1 cellular context compared by ENCODE assay signal in genomic region chr10:46001187-46001756, GRCh38.
TF ChIP-seq lines count a peak whose summit lies in the region.

No MANE protein-coding gene starts in this region.

TF ChIP-seq in GM23338, 12 proteins besides CTCF, POLR2A, EP300 and RAD21:
- TF ChIP-seq, protein P1, sequence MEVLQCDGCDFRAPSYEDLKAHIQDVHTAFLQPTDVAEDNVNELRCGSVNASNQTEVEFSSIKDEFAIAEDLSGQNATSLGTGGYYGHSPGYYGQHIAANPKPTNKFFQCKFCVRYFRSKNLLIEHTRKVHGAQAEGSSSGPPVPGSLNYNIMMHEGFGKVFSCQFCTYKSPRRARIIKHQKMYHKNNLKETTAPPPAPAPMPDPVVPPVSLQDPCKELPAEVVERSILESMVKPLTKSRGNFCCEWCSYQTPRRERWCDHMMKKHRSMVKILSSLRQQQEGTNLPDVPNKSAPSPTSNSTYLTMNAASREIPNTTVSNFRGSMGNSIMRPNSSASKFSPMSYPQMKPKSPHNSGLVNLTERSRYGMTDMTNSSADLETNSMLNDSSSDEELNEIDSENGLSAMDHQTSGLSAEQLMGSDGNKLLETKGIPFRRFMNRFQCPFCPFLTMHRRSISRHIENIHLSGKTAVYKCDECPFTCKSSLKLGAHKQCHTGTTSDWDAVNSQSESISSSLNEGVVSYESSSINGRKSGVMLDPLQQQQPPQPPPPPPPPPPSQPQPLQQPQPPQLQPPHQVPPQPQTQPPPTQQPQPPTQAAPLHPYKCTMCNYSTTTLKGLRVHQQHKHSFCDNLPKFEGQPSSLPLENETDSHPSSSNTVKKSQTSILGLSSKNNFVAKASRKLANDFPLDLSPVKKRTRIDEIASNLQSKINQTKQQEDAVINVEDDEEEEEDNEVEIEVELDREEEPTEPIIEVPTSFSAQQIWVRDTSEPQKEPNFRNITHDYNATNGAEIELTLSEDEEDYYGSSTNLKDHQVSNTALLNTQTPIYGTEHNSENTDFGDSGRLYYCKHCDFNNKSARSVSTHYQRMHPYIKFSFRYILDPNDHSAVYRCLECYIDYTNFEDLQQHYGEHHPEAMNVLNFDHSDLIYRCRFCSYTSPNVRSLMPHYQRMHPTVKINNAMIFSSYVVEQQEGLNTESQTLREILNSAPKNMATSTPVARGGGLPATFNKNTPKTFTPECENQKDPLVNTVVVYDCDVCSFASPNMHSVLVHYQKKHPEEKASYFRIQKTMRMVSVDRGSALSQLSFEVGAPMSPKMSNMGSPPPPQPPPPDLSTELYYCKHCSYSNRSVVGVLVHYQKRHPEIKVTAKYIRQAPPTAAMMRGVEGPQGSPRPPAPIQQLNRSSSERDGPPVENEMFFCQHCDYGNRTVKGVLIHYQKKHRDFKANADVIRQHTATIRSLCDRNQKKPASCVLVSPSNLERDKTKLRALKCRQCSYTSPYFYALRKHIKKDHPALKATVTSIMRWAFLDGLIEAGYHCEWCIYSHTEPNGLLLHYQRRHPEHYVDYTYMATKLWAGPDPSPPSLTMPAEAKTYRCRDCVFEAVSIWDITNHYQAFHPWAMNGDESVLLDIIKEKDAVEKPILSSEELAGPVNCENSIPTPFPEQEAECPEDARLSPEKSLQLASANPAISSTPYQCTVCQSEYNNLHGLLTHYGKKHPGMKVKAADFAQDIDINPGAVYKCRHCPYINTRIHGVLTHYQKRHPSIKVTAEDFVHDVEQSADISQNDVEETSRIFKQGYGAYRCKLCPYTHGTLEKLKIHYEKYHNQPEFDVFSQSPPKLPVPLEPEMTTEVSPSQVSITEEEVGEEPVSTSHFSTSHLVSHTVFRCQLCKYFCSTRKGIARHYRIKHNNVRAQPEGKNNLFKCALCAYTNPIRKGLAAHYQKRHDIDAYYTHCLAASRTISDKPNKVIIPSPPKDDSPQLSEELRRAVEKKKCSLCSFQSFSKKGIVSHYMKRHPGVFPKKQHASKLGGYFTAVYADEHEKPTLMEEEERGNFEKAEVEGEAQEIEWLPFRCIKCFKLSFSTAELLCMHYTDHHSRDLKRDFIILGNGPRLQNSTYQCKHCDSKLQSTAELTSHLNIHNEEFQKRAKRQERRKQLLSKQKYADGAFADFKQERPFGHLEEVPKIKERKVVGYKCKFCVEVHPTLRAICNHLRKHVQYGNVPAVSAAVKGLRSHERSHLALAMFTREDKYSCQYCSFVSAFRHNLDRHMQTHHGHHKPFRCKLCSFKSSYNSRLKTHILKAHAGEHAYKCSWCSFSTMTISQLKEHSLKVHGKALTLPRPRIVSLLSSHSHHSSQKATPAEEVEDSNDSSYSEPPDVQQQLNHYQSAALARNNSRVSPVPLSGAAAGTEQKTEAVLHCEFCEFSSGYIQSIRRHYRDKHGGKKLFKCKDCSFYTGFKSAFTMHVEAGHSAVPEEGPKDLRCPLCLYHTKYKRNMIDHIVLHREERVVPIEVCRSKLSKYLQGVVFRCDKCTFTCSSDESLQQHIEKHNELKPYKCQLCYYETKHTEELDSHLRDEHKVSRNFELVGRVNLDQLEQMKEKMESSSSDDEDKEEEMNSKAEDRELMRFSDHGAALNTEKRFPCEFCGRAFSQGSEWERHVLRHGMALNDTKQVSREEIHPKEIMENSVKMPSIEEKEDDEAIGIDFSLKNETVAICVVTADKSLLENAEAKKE (CRISPR knock-in tag; IDR thresholded peaks at IDR 0.05), result no peak
- TF ChIP-seq JUNB (IDR thresholded peaks at IDR 0.05; ENCODE audit: unreplicated experiment), result no peak
- TF ChIP-seq POLR2AphosphoS5 (IDR thresholded peaks at IDR 0.05; ENCODE audit: low read depth), result no peak
- no peak for TF ChIP-seq ETS1 (IDR thresholded peaks at IDR 0.05)
- no peak for TF ChIP-seq EZH2phosphoT487 (IDR thresholded peaks at IDR 0.05; ENCODE audit: unreplicated experiment)
- TF ChIP-seq ZNF331 (CRISPR knock-in tag; IDR thresholded peaks at IDR 0.05; ENCODE audit: low read depth), result no peak
- TF ChIP-seq, protein P2, sequence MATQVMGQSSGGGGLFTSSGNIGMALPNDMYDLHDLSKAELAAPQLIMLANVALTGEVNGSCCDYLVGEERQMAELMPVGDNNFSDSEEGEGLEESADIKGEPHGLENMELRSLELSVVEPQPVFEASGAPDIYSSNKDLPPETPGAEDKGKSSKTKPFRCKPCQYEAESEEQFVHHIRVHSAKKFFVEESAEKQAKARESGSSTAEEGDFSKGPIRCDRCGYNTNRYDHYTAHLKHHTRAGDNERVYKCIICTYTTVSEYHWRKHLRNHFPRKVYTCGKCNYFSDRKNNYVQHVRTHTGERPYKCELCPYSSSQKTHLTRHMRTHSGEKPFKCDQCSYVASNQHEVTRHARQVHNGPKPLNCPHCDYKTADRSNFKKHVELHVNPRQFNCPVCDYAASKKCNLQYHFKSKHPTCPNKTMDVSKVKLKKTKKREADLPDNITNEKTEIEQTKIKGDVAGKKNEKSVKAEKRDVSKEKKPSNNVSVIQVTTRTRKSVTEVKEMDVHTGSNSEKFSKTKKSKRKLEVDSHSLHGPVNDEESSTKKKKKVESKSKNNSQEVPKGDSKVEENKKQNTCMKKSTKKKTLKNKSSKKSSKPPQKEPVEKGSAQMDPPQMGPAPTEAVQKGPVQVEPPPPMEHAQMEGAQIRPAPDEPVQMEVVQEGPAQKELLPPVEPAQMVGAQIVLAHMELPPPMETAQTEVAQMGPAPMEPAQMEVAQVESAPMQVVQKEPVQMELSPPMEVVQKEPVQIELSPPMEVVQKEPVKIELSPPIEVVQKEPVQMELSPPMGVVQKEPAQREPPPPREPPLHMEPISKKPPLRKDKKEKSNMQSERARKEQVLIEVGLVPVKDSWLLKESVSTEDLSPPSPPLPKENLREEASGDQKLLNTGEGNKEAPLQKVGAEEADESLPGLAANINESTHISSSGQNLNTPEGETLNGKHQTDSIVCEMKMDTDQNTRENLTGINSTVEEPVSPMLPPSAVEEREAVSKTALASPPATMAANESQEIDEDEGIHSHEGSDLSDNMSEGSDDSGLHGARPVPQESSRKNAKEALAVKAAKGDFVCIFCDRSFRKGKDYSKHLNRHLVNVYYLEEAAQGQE (IDR thresholded peaks at IDR 0.05; ENCODE audit: unreplicated experiment), result no peak
- TF ChIP-seq STAT1 (IDR thresholded peaks at IDR 0.05; ENCODE audit: unreplicated experiment), result no peak
TF ChIP-seq in GM23338: peak in this region for 0.
